Comparison of ENCODE assay signal across 1 cellular context in genomic region chr12:12534134-12534866, GRCh38.
TF ChIP-seq lines count a peak whose summit lies in the region.

No MANE protein-coding gene starts in this region.

TF ChIP-seq in HEK293, 187 proteins besides CTCF, POLR2A, EP300 and RAD21 (continued from another document):
- no peak for TF ChIP-seq ZNF449 (tag by site-specific recombination; IDR thresholded peaks at IDR 0.05)
- TF ChIP-seq BCL6B (tag by site-specific recombination; IDR thresholded peaks at IDR 0.05): no peak
- TF ChIP-seq PRDM6 (tag by site-specific recombination; IDR thresholded peaks at IDR 0.05): no peak
- no peak for TF ChIP-seq ZNF398 (tag by site-specific recombination; IDR thresholded peaks at IDR 0.05)
- peak; percentile 30; the same call in 1 of the 2 replicates for TF ChIP-seq IKZF3 (tag by site-specific recombination; IDR thresholded peaks at IDR 0.05)
TF ChIP-seq in HEK293: peak in this region for 5.
